ENCODE assay signal across 21 cellular contexts in the genomic region with DNA sequence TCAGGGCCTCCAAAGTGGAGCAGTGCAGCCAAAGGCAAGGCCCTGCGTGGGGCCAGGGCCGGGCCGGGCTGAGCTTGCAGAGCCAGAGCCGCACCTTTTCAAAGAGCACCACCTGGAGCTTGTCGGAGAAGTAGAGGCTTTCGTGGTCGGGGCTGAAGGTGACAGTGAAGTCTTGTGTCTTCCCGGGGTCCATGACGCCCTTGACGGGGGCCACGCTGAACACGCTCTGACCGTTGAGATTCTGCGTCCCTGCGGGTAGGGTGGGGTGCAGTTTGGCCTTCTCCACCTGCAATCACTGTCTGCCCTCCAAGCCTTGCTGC. TPM values are rescaled to one million over a fixed set of nuclear protein-coding genes. Genes with fewer than 3 reads are reported as not detected.
DNase-seq lines count a peak whose midpoint lies in the region.
"Had no signal": no experiment of that assay in that cellular context is flagged by ENCODE, and none has a peak within 500 bp of the region (broad histone marks: within the 10 kb centered on the region; RNA-seq: fewer than 3 reads in every experiment).

No MANE protein-coding gene starts in this region.

- H2AFZ ChIP-seq in neuronal stem cell (ENCODE audit: low read length): no peak overlapping the region

- H3K4me1 ChIP-seq in BLaER1: peaks cover 92% of the 10 kb centered on the region
- peaks cover 7 to 92% (median 86%) of the 10 kb centered on the region in 10 experiments for H3K4me1 ChIP-seq in BLaER1 treated with 17β-estradiol and CSF1 and Interleukin-3, amounts not matched to agents 10 nM and 100 nM
- H3K4me1 ChIP-seq in duodenal mucosa (ENCODE audit: control insufficient read depth in 1 of 2, insufficient read depth in 2 of 2, low read length in 2 of 2): peaks cover 23 to 28% of the 10 kb centered on the region in 2 donors
- H3K4me1 ChIP-seq in neuronal stem cell (ENCODE audit: control insufficient read depth in 2 of 2, insufficient read depth in 1 of 2, low read depth in 1 of 2, low read length in 2 of 2): peaks cover 3% of the 10 kb centered on the region in 2 donors

- H3K9ac ChIP-seq in BLaER1 (no peak overlapping the region), duodenal mucosa (ENCODE audit: low read depth in 1 of 2, low read length in 2 of 2) (peak overlapping the region; percentile 44 to 64), neuronal stem cell (ENCODE audit: low read depth, low read length, poor library complexity) (no peak overlapping the region)
- H3K9ac ChIP-seq in BLaER1 treated with 17β-estradiol and CSF1 and Interleukin-3, amounts not matched to agents 10 nM and 100 nM: peak overlapping the region in 2 of 11 experiments; percentile 17 to 28; a peak in 2 of 22 replicates

- H3K18ac ChIP-seq in neuronal stem cell (ENCODE audit: low read length): no peak overlapping the region

- no peak overlapping the region for H2BK120ac ChIP-seq in neuronal stem cell (ENCODE audit: low read depth, low read length)

- H3K9me3 ChIP-seq in BLaER1 (no peaks in the 10 kb centered on the region), duodenal mucosa (ENCODE audit: control insufficient read depth in 1 of 2, low read length in 2 of 2) (no peaks in the 10 kb centered on the region), neuronal stem cell (replicated peaks in 1 of 2; ENCODE audit: control insufficient read depth in 2 of 2, insufficient read depth in 1 of 2, low read depth in 1 of 2, low read length in 2 of 2) (peaks cover 0 to 2% of the 10 kb centered on the region in 2 donors)
- H3K9me3 ChIP-seq in BLaER1 treated with 17β-estradiol and CSF1 and Interleukin-3, amounts not matched to agents 10 nM and 100 nM (replicated peaks in 1 of 11): no peaks in the 10 kb centered on the region

- no peak overlapping the region for H2BK5ac ChIP-seq in neuronal stem cell (ENCODE audit: low read length)

- H3K14ac ChIP-seq in neuronal stem cell (ENCODE audit: low read length): no peak overlapping the region

- H3K36me3 ChIP-seq in BLaER1 (no peaks in the 10 kb centered on the region), duodenal mucosa (ENCODE audit: control insufficient read depth in 1 of 2, insufficient read depth in 2 of 2, low read length in 2 of 2) (no peaks in the 10 kb centered on the region), neuronal stem cell (replicated peaks in 1 of 2; ENCODE audit: control insufficient read depth in 2 of 2, insufficient read depth in 2 of 2, low read length in 2 of 2) (no peaks in the 10 kb centered on the region)
- H3K36me3 ChIP-seq in BLaER1 treated with 17β-estradiol and CSF1 and Interleukin-3, amounts not matched to agents 10 nM and 100 nM: no peaks in the 10 kb centered on the region

- H3K4me2 ChIP-seq in BLaER1 (peak overlapping the region; percentile 64), neuronal stem cell (ENCODE audit: insufficient read depth, low read length, poor library complexity, severe bottlenecking) (no peak overlapping the region)
- H3K4me2 ChIP-seq in BLaER1 treated with 17β-estradiol and CSF1 and Interleukin-3, amounts not matched to agents 10 nM and 100 nM: peak overlapping the region in 8 of 11 experiments; percentile 36 to 87 (median 64); a peak in 16 of 22 replicates

- H3K23ac ChIP-seq in neuronal stem cell (ENCODE audit: low read depth, low read length, poor library complexity): no peak overlapping the region

- peak overlapping the region; percentile 83 for H2BK15ac ChIP-seq in neuronal stem cell (ENCODE audit: low read length)

- WGBS in neuronal stem cell (ENCODE audit: extremely low coverage in 2 of 2, insufficient read length in 2 of 2, insufficient replicate concordance in 1 of 2), 2 donors: no CpG with 5 or more reads among the region's 15 CpGs

- no peaks in the 10 kb centered on the region for H4K20me1 ChIP-seq in BLaER1
- peaks cover 0 to 42% (median 0%) of the 10 kb centered on the region in 11 experiments; a peak in 6 of 22 replicates for H4K20me1 ChIP-seq in BLaER1 treated with 17β-estradiol and CSF1 and Interleukin-3, amounts not matched to agents 10 nM and 100 nM

- H3K79me1 ChIP-seq in neuronal stem cell (ENCODE audit: low read depth, low read length): peaks cover 11% of the 10 kb centered on the region

- H3K27ac ChIP-seq in BLaER1 (peak overlapping the region; percentile 51), duodenal mucosa (ENCODE audit: low read depth, low read length) (no peak overlapping the region), neuronal stem cell (replicated peaks; ENCODE audit: low read length) (no peak overlapping the region)
- peak overlapping the region in 2 of 11 experiments; percentile 19 to 42; a peak in 2 of 22 replicates for H3K27ac ChIP-seq in BLaER1 treated with 17β-estradiol and CSF1 and Interleukin-3, amounts not matched to agents 10 nM and 100 nM

- H3K4me3 ChIP-seq in BLaER1 (no peak overlapping the region), duodenal mucosa (ENCODE audit: low read depth in 1 of 2, low read length in 2 of 2) (no peak overlapping the region), neuronal stem cell (ENCODE audit: low read length in 2 of 2) (no peak overlapping the region)
- no peak overlapping the region for H3K4me3 ChIP-seq in BLaER1 treated with 17β-estradiol and CSF1 and Interleukin-3, amounts not matched to agents 10 nM and 100 nM

- H4K8ac ChIP-seq in neuronal stem cell (ENCODE audit: low read depth, low read length): no peak overlapping the region

- intact Hi-C loops in posterior vena cava (cut with DNase I): no loop called here

- no peak for DNase-seq in neuronal stem cell (ENCODE audit: low spot score)
- DNase-seq in NCI-H1105 treated with DMSO at 0.1 percent for 48 hours (lab: John Stamatoyannopoulos, UW): no peak
- DNase-seq in posterior vena cava (ENCODE audit: low spot score): no peak
- no peak for DNase-seq in globus pallidus (ENCODE audit: low spot score)
- DNase-seq: CD4-positive, CD25-positive, alpha-beta regulatory T cell; DMS53; H7; Karpas-422; NCI-H1092; NCI-H1436; NCI-H187; NCI-H2081 treated with DMSO at 0.1 percent for 48 hours; NCI-H446; NCI-H524 treated with DMSO at 0.1 percent for 48 hours; NCI-H774 had no signal

- no peaks in the 10 kb centered on the region; the same call in 1 of the 2 replicates for H3K27me3 ChIP-seq in BLaER1
- peaks cover 0 to 36% (median 6%) of the 10 kb centered on the region in 11 experiments; a peak in 12 of 22 replicates for H3K27me3 ChIP-seq in BLaER1 treated with 17β-estradiol and CSF1 and Interleukin-3, amounts not matched to agents 10 nM and 100 nM
- H3K27me3 ChIP-seq in duodenal mucosa (ENCODE audit: control insufficient read depth in 1 of 2, insufficient read depth in 2 of 2, low read length in 2 of 2): no peaks in the 10 kb centered on the region
- H3K27me3 ChIP-seq in neuronal stem cell (ENCODE audit: control insufficient read depth in 3 of 3, insufficient read depth in 3 of 3, low read depth in 1 of 3, low read length in 3 of 3): peaks cover 0 to 14% (median 3%) of the 10 kb centered on the region in 3 experiments

- no peak overlapping the region for H4K91ac ChIP-seq in neuronal stem cell (ENCODE audit: low read depth, low read length, poor library complexity)

- H2AK5ac ChIP-seq in neuronal stem cell (ENCODE audit: low read depth, low read length): no peak overlapping the region

- no peak overlapping the region for H2BK12ac ChIP-seq in neuronal stem cell (ENCODE audit: low read length)

- H3K4ac ChIP-seq in neuronal stem cell (ENCODE audit: low read length): no peak overlapping the region

RNA-seq across cellular contexts. Expression of gene TMEM52, which starts 4.6 kb away (rescaled TPM):
- 7.3 TPM for polyA plus RNA-seq in neuronal stem cell (2013, experiment 1 of 2)
- polyA plus RNA-seq in neuronal stem cell (2013, experiment 2 of 2): 7.1 TPM
- total RNA-seq in posterior vena cava: not detected
- total RNA-seq: SK-MEL-5 had no signal

RNA-seq across cellular contexts. Expression of gene CALML6, which starts 8.6 kb away (rescaled TPM):
- polyA plus RNA-seq in neuronal stem cell (2013, experiment 1 of 2): 0.07 TPM
- polyA plus RNA-seq in neuronal stem cell (2013, experiment 2 of 2): 0.08 TPM
- total RNA-seq in posterior vena cava: under 1 TPM in 1 of 2 donors, not detected in 1; 0.37 TPM
- total RNA-seq: CD4-positive, CD25-positive, alpha-beta regulatory T cell; G401; HT-29 had no signal
- polyA plus RNA-seq: CD4-positive, CD25-positive, alpha-beta regulatory T cell had no signal

RNA-seq across cellular contexts. Expression of gene GNB1, which starts 32.8 kb away (rescaled TPM):
- 291 TPM for polyA plus RNA-seq in neuronal stem cell (2013, experiment 1 of 2)
- polyA plus RNA-seq in neuronal stem cell (2013, experiment 2 of 2): 287 TPM
- total RNA-seq in posterior vena cava: 100 to 1,000 TPM; 318 to 379 TPM

Comparison
In these comparisons a context has a peak if more than half of its experiments do, and no peak if none do; other contexts are left out.
1. H3K9ac ChIP-seq: peak in duodenal mucosa (2 of 2); none in BLaER1 (single experiment) and neuronal stem cell (single experiment).